ENCODE assay signal across 9 cellular contexts in genomic region chr10:51698473-51699063, GRCh38. TPM values are rescaled to one million over a fixed set of nuclear protein-coding genes. Genes with fewer than 3 reads are reported as not detected.
DNase-seq lines count a peak whose midpoint lies in the region; ATAC-seq and TF ChIP-seq lines count a peak whose summit lies in the region.
"Had no signal": no experiment of that assay in that cellular context is flagged by ENCODE, and none has a peak within 500 bp of the region (broad histone marks: within the 10 kb centered on the region; RNA-seq: fewer than 3 reads in every experiment).

No MANE protein-coding gene starts in this region.

- H3K36me3 ChIP-seq in mucosa of descending colon (ENCODE audit: low read depth) = no peaks in the 10 kb centered on the region

- peak overlapping the region; percentile 90 for H3K4me3 ChIP-seq in choroid plexus epithelial cell (ENCODE audit: low read depth, low read length)
- peak overlapping the region; percentile 69 for H3K4me3 ChIP-seq in mucosa of descending colon

- peaks cover 14% of the 10 kb centered on the region for H3K4me1 ChIP-seq in mucosa of descending colon (ENCODE audit: low read depth)

- H3K27ac Mint-ChIP-seq in stimulated activated naive CD8-positive, alpha-beta T cell treated with anti-CD3 and anti-CD28 coated beads, Interleukin-15, Interleukin-2, amounts not matched to agents 100 ng/mL and 50 ng/mL, for 24 hours = peak overlapping the region; percentile 100

- no peaks in the 10 kb centered on the region for H3K9me3 ChIP-seq in mucosa of descending colon

- H3K36me3 Mint-ChIP-seq in stimulated activated naive CD8-positive, alpha-beta T cell treated with anti-CD3 and anti-CD28 coated beads, Interleukin-15, Interleukin-2, amounts not matched to agents 100 ng/mL and 50 ng/mL, for 24 hours (ENCODE audit: low read depth) = peaks cover 40% of the 10 kb centered on the region

- peaks cover 64% of the 10 kb centered on the region for H3K4me1 Mint-ChIP-seq in stimulated activated naive CD8-positive, alpha-beta T cell treated with anti-CD3 and anti-CD28 coated beads, Interleukin-15, Interleukin-2, amounts not matched to agents 100 ng/mL and 50 ng/mL, for 24 hours (ENCODE audit: low read depth)

- H3K27me3 Mint-ChIP-seq in stimulated activated naive CD8-positive, alpha-beta T cell treated with anti-CD3 and anti-CD28 coated beads, Interleukin-15, Interleukin-2, amounts not matched to agents 100 ng/mL and 50 ng/mL, for 24 hours = no peaks in the 10 kb centered on the region

- TF ChIP-seq CTCF in choroid plexus epithelial cell (conservative IDR thresholded peaks at IDR 0.05; ENCODE audit: low read depth, low read length) (no peak), mucosa of descending colon (IDR thresholded peaks at IDR 0.05) (no peak)

- peak overlapping the region; percentile 100 for H3K4me3 Mint-ChIP-seq in stimulated activated naive CD8-positive, alpha-beta T cell treated with anti-CD3 and anti-CD28 coated beads, Interleukin-15, Interleukin-2, amounts not matched to agents 100 ng/mL and 50 ng/mL, for 24 hours

- peaks cover 3% of the 10 kb centered on the region for H3K9me3 Mint-ChIP-seq in stimulated activated naive CD8-positive, alpha-beta T cell treated with anti-CD3 and anti-CD28 coated beads, Interleukin-15, Interleukin-2, amounts not matched to agents 100 ng/mL and 50 ng/mL, for 24 hours

- intact Hi-C loops in mucosa of descending colon (cut with DNase I, micrococcal nuclease) = no loop called here

- no peak for DNase-seq in stimulated activated naive CD8-positive, alpha-beta T cell treated with anti-CD3 and anti-CD28 coated beads, Interleukin-15, Interleukin-2, amounts not matched to agents 100 U/mL and 50 U/mL, for 24 hours
- DNase-seq in choroid plexus epithelial cell (ENCODE audit: low read depth) (no peak), mucosa of descending colon (peak in 1 of 3 donors; percentile 54), NCI-H446 (lab: John Stamatoyannopoulos, UW) (no peak)
- no peak for DNase-seq in stimulated activated CD4-positive, alpha-beta T cell treated with anti-CD3 and anti-CD28 coated beads, Interleukin-4, amount 100 ng/mL, for 4 hours
- DNase-seq: SIG-M5 had no signal

- no peak for ATAC-seq in stimulated activated naive CD8-positive, alpha-beta T cell treated with anti-CD3 and anti-CD28 coated beads, Interleukin-15, Interleukin-2, amounts not matched to agents 100 U/mL and 50 U/mL, for 24 hours
- ATAC-seq in mucosa of descending colon = no peak
- no peak for ATAC-seq in HG02973 (IDR thresholded peaks at IDR 0.05; ENCODE audit: unreplicated experiment)
- ATAC-seq in HG03469 (IDR thresholded peaks at IDR 0.05; ENCODE audit: unreplicated experiment) = no peak

RNA-seq across cellular contexts. Expression of gene CSTF2T, which starts 0.8 kb away (rescaled TPM):
- 10 to 100 TPM; 13.5 to 21.7 (median 18.9) TPM for total RNA-seq in mucosa of descending colon
